ENCODE assay signal across 1 cellular context in genomic region chr14:99527026-99527425, GRCh38.
TF ChIP-seq lines count a peak whose summit lies in the region.

No MANE protein-coding gene starts in this region.

TF ChIP-seq in IMR-90, 13 proteins besides CTCF, POLR2A, EP300 and RAD21:
- TF ChIP-seq RCOR1 (IDR thresholded peaks at IDR 0.05; ENCODE audit: insufficient replicate concordance, low read length), result no peak
- TF ChIP-seq MXI1 (IDR thresholded peaks at IDR 0.05; ENCODE audit: borderline replicate concordance, low read depth, low read length), result no peak
- no peak for TF ChIP-seq ELK1 (IDR thresholded peaks at IDR 0.05; ENCODE audit: borderline replicate concordance, low read depth, low read length)
- TF ChIP-seq USF2 (IDR thresholded peaks at IDR 0.05; ENCODE audit: low read depth, low read length), result no peak
- TF ChIP-seq SMC3 (IDR thresholded peaks at IDR 0.05; ENCODE audit: low read depth, low read length), result no peak
- no peak for TF ChIP-seq FOS (IDR thresholded peaks at IDR 0.05; ENCODE audit: low read depth, low read length)
- TF ChIP-seq CHD1 (IDR thresholded peaks at IDR 0.05; ENCODE audit: low read depth, low read length), result no peak
- TF ChIP-seq MAFK (IDR thresholded peaks at IDR 0.05; ENCODE audit: low read depth, low read length), result no peak
- TF ChIP-seq RFX5 (IDR thresholded peaks at IDR 0.05; ENCODE audit: low read depth, low read length), result no peak
- TF ChIP-seq NFE2L2 (IDR thresholded peaks at IDR 0.05; ENCODE audit: low read depth, low read length), result no peak
- TF ChIP-seq CEBPB (IDR thresholded peaks at IDR 0.05; ENCODE audit: low read depth, low read length), result no peak
- TF ChIP-seq MAZ (IDR thresholded peaks at IDR 0.05; ENCODE audit: borderline replicate concordance, low read depth, low read length), result no peak
- TF ChIP-seq BHLHE40 (IDR thresholded peaks at IDR 0.05; ENCODE audit: low read depth, low read length), result no peak
